22 cellular contexts compared by ENCODE assay signal in the genomic region with DNA sequence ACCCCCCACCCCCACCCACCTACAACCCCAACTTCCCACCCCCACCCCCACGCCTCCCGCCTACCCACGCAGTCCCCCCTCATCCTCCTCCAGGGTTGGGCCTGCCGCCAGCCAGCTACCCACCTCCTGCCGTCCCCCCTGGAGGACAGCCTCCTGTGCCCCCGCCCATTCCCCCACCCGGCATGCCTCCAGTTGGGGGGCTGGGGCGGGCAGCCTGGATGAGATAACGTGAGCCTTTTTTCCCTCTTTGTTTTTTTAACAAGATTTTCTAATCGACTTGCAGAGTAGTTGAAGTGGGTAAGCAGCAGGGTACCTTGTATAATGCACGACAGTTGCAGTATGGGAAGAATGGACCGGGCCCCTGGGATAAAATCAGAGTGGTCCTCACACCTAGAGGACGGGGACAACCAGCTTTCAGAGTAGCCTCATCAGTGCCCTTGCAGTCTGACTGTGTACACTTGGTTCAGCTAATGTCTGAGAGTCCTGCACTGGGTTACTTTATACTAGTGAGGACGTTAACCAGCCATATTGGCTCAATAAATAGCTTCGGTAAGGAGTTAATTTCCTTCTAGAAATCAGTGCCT. TPM values are rescaled to one million over a fixed set of nuclear protein-coding genes. Genes with fewer than 3 reads are reported as not detected.
DNase-seq lines count a peak whose midpoint lies in the region; ATAC-seq, FAIRE-seq and TF ChIP-seq lines count a peak whose summit lies in the region.
"Had no signal": no experiment of that assay in that cellular context is flagged by ENCODE, and none has a peak within 500 bp of the region (broad histone marks: within the 10 kb centered on the region; RNA-seq: fewer than 3 reads in every experiment).

No MANE protein-coding gene starts in this region.

- no peaks in the 10 kb centered on the region for H3K9me1 ChIP-seq in endothelial cell of umbilical vein (replicated peaks; ENCODE audit: control insufficient read depth, extremely low read depth, insufficient read depth, low read length)

- peak; percentile 33 for DNase-seq in activated CD8-positive, alpha-beta memory T cell treated with anti-CD3 and anti-CD28 coated beads for 24 hours
- no peak for DNase-seq in activated CD8-positive, alpha-beta memory T cell treated with anti-CD3 and anti-CD28 coated beads, Interleukin-2, amount 10 ng/mL, durations not matched to agents 7 days and 5 days
- DNase-seq in endothelial cell of umbilical vein (ENCODE audit: low read depth, low spot score) (no peak), NCI-H146 treated with DMSO at 0.1 percent for 48 hours (lab: John Stamatoyannopoulos, UW; ENCODE audit: unreplicated experiment) (no peak)
- DNase-seq in natural killer cell treated with Interleukin-12 subunit alpha and Interleukin-12 subunit beta and Interleukin-15 and Interleukin-18, amount 100 ng/mL, for 72 hours (ENCODE audit: low spot score): no peak
- DNase-seq: 8988T; activated CD4-positive, alpha-beta memory T cell treated with anti-CD3 and anti-CD28 coated beads for 36 hours; CD4-positive, CD25-positive, alpha-beta regulatory T cell; DMS79 treated with DMSO at 0.1 percent for 48 hours; NCI-H1436 treated with DMSO at 0.1 percent for 48 hours; trophoblast cell had no signal

- H3K4me1 ChIP-seq in HUES48 (ENCODE audit: control insufficient read depth, insufficient read depth, low read length): peaks cover 15% of the 10 kb centered on the region
- H3K4me1 ChIP-seq in endothelial cell of umbilical vein (ENCODE audit: control insufficient read depth, extremely low read depth, insufficient read depth, low read length): peaks cover 10% of the 10 kb centered on the region
- H3K4me1 ChIP-seq in stomach smooth muscle (ENCODE audit: control insufficient read depth, insufficient read depth, low read length): peaks cover 26% of the 10 kb centered on the region
- H3K4me1 ChIP-seq: HAP-1, parathyroid adenoma had no signal

- H3K9ac ChIP-seq in HUES48 (ENCODE audit: low read depth, low read length) (no peak overlapping the region), endothelial cell of umbilical vein (replicated peaks; ENCODE audit: extremely low read depth, insufficient read depth, low read length) (no peak overlapping the region), stomach smooth muscle (ENCODE audit: low read length in 2 of 2) (no peak overlapping the region)
- H3K9ac ChIP-seq: parathyroid adenoma had no signal

- H3K4me2 ChIP-seq in endothelial cell of umbilical vein (ENCODE audit: insufficient read depth, low read length): no peak overlapping the region

- H3K27ac ChIP-seq in HUES48 (ENCODE audit: low read depth, low read length) (peak overlapping the region; percentile 45), endothelial cell of umbilical vein (ENCODE audit: insufficient read depth, low read depth, low read length) (no peak overlapping the region), stomach smooth muscle (ENCODE audit: low read length) (peak overlapping the region; percentile 60)
- H3K27ac ChIP-seq: parathyroid adenoma, spleen, VCaP had no signal

- intact Hi-C loops in endothelial cell of umbilical vein (cut with micrococcal nuclease): no loop called here

- no peak overlapping the region for H3K4me3 ChIP-seq in HUES48 (ENCODE audit: low read depth, low read length)
- H3K4me3 ChIP-seq in endothelial cell of umbilical vein (replicated peaks in 1 of 3; ENCODE audit: insufficient read depth in 1 of 3, low read depth in 1 of 3, low read length in 3 of 3): no peak overlapping the region
- no peak overlapping the region for H3K4me3 ChIP-seq in stomach smooth muscle (ENCODE audit: low read length in 2 of 2)
- H3K4me3 ChIP-seq: HAP-1, left ventricle myocardium inferior, spleen had no signal

- H4K20me1 ChIP-seq in endothelial cell of umbilical vein (replicated peaks; ENCODE audit: control insufficient read depth, extremely low read depth, insufficient read depth, low read length): no peaks in the 10 kb centered on the region

- TF ChIP-seq CTCF in endothelial cell of umbilical vein (IDR thresholded peaks at IDR 0.05; ENCODE audit: extremely low read depth in 1 of 2, insufficient read depth in 1 of 2, low read depth in 1 of 2, low read length in 2 of 2): no peak

- H2AFZ ChIP-seq in endothelial cell of umbilical vein (ENCODE audit: low read depth, low read length): no peak overlapping the region
- H2AFZ ChIP-seq: parathyroid adenoma had no signal

- BruUV-seq in endothelial cell of umbilical vein (replicated peaks; lab: Mats Ljungman, UMichigan): TSS peak; percentile 96

- H3K36me3 ChIP-seq in HUES48 (ENCODE audit: control insufficient read depth, insufficient read depth, low read length) (peaks cover 63% of the 10 kb centered on the region), endothelial cell of umbilical vein (ENCODE audit: control insufficient read depth in 2 of 2, extremely low read depth in 1 of 2, insufficient read depth in 2 of 2, low read length in 2 of 2) (peaks cover 8 to 40% of the 10 kb centered on the region in 2 experiments), stomach smooth muscle (ENCODE audit: control insufficient read depth in 2 of 2, insufficient read depth in 2 of 2, low read length in 2 of 2) (peaks cover 46 to 51% of the 10 kb centered on the region in 2 donors)

- POLR2A ChIA-PET in endothelial cell of umbilical vein (lab: Charles Lee): no interaction called here

- H3K9me3 Mint-ChIP-seq in activated CD8-positive, alpha-beta memory T cell treated with anti-CD3 and anti-CD28 coated beads, Interleukin-2, amount 10 ng/mL, durations not matched to agents 7 days and 5 days (ENCODE audit: low read depth): no peaks in the 10 kb centered on the region
- no peaks in the 10 kb centered on the region for H3K9me3 Mint-ChIP-seq in natural killer cell treated with Interleukin-12 subunit alpha and Interleukin-12 subunit beta and Interleukin-15 and Interleukin-18, amount 100 ng/mL, for 72 hours
- H3K9me3 Mint-ChIP-seq: activated CD4-positive, alpha-beta memory T cell treated with anti-CD3 and anti-CD28 coated beads for 36 hours; activated T-helper 1 cell treated with anti-CD3 and anti-CD28 coated beads, Interleukin-12 subunit alpha, Interleukin-12 subunit beta, Interleukin-2, Interleukin-4 antibody, amounts not matched to agents 30 ng/mL and 10 ng/mL and 1 ng/mL, durations not matched to agents 14 hours and 24 hours and 36 hours; CD4-positive, CD25-positive, alpha-beta regulatory T cell had no signal

- H3K4me3 Mint-ChIP-seq in activated CD8-positive, alpha-beta memory T cell treated with anti-CD3 and anti-CD28 coated beads, Interleukin-2, amount 10 ng/mL, durations not matched to agents 7 days and 5 days: no peak overlapping the region
- H3K4me3 Mint-ChIP-seq in natural killer cell treated with Interleukin-12 subunit alpha and Interleukin-12 subunit beta and Interleukin-15 and Interleukin-18, amount 100 ng/mL, for 72 hours: no peak overlapping the region
- H3K4me3 Mint-ChIP-seq: activated CD4-positive, alpha-beta memory T cell treated with anti-CD3 and anti-CD28 coated beads for 36 hours; activated T-helper 1 cell treated with anti-CD3 and anti-CD28 coated beads, Interleukin-12 subunit alpha, Interleukin-12 subunit beta, Interleukin-2, Interleukin-4 antibody, amounts not matched to agents 30 ng/mL and 10 ng/mL and 1 ng/mL, durations not matched to agents 14 hours and 24 hours and 36 hours; CD4-positive, CD25-positive, alpha-beta regulatory T cell had no signal

- ATAC-seq in activated CD8-positive, alpha-beta memory T cell treated with anti-CD3 and anti-CD28 coated beads, Interleukin-2, amount 10 ng/mL, durations not matched to agents 7 days and 5 days: no peak
- no peak for ATAC-seq in natural killer cell treated with Interleukin-12 subunit alpha and Interleukin-12 subunit beta and Interleukin-15 and Interleukin-18, amount 100 ng/mL, for 72 hours
- no peak for ATAC-seq in HG02973 (IDR thresholded peaks at IDR 0.05; ENCODE audit: unreplicated experiment)

- H3K27ac Mint-ChIP-seq in activated CD8-positive, alpha-beta memory T cell treated with anti-CD3 and anti-CD28 coated beads, Interleukin-2, amount 10 ng/mL, durations not matched to agents 7 days and 5 days: no peak overlapping the region
- H3K27ac Mint-ChIP-seq in natural killer cell treated with Interleukin-12 subunit alpha and Interleukin-12 subunit beta and Interleukin-15 and Interleukin-18, amount 100 ng/mL, for 72 hours: no peak overlapping the region
- H3K27ac Mint-ChIP-seq: activated CD4-positive, alpha-beta memory T cell treated with anti-CD3 and anti-CD28 coated beads for 36 hours; activated T-helper 1 cell treated with anti-CD3 and anti-CD28 coated beads, Interleukin-12 subunit alpha, Interleukin-12 subunit beta, Interleukin-2, Interleukin-4 antibody, amounts not matched to agents 30 ng/mL and 10 ng/mL and 1 ng/mL, durations not matched to agents 14 hours and 24 hours and 36 hours; CD4-positive, CD25-positive, alpha-beta regulatory T cell had no signal

- CTCF ChIA-PET in activated CD8-positive, alpha-beta memory T cell treated with anti-CD3 and anti-CD28 coated beads, Interleukin-2, amount 10 ng/mL, durations not matched to agents 7 days and 5 days (lab: Charles Lee): no interaction called here
- CTCF ChIA-PET in endothelial cell of umbilical vein (lab: Charles Lee): interaction anchor here (1.2 to 1.7 kb wide), 2 partner anchors 93 to 117 kb away, joined by 3 to 4 read pairs; partner anchors contain the start of gene CCDC85C

- no peaks in the 10 kb centered on the region for H3K27me3 ChIP-seq in HUES48 (ENCODE audit: control insufficient read depth, insufficient read depth, low read length)
- no peaks in the 10 kb centered on the region for H3K27me3 ChIP-seq in endothelial cell of umbilical vein (ENCODE audit: control insufficient read depth in 2 of 2, insufficient read depth in 2 of 2, low read length in 2 of 2)
- no peaks in the 10 kb centered on the region for H3K27me3 ChIP-seq in stomach smooth muscle (ENCODE audit: control insufficient read depth in 1 of 2, insufficient read depth in 2 of 2, low read length in 2 of 2)
- H3K27me3 ChIP-seq: spleen had no signal

- H3K9me3 ChIP-seq in HUES48 (ENCODE audit: control insufficient read depth, insufficient read depth, low read length) (no peaks in the 10 kb centered on the region), endothelial cell of umbilical vein (replicated peaks; ENCODE audit: control insufficient read depth, insufficient read depth, low read length) (no peaks in the 10 kb centered on the region), stomach smooth muscle (ENCODE audit: control insufficient read depth in 2 of 2, low read length in 2 of 2) (no peaks in the 10 kb centered on the region)
- H3K9me3 ChIP-seq: HAP-1, left ventricle myocardium inferior, spleen had no signal

- TF ChIP-seq POLR2A in endothelial cell of umbilical vein (IDR thresholded peaks at IDR 0.05; ENCODE audit: low read depth, low read length): no peak

- peaks cover 20% of the 10 kb centered on the region for H3K36me3 Mint-ChIP-seq in activated CD8-positive, alpha-beta memory T cell treated with anti-CD3 and anti-CD28 coated beads, Interleukin-2, amount 10 ng/mL, durations not matched to agents 7 days and 5 days
- peaks cover 5% of the 10 kb centered on the region for H3K36me3 Mint-ChIP-seq in natural killer cell treated with Interleukin-12 subunit alpha and Interleukin-12 subunit beta and Interleukin-15 and Interleukin-18, amount 100 ng/mL, for 72 hours

- dilution Hi-C loops in endothelial cell of umbilical vein (cut with MboI; ENCODE audit: extremely low pct_ligation_motif_present, low sequenced_read_pairs): no loop called here

- H3K4me1 Mint-ChIP-seq in activated CD8-positive, alpha-beta memory T cell treated with anti-CD3 and anti-CD28 coated beads, Interleukin-2, amount 10 ng/mL, durations not matched to agents 7 days and 5 days: no peaks in the 10 kb centered on the region
- H3K4me1 Mint-ChIP-seq in natural killer cell treated with Interleukin-12 subunit alpha and Interleukin-12 subunit beta and Interleukin-15 and Interleukin-18, amount 100 ng/mL, for 72 hours (ENCODE audit: low read depth in 2 of 2): peaks cover 0 to 3% of the 10 kb centered on the region in 2 donors

- H3K27me3 Mint-ChIP-seq in activated CD8-positive, alpha-beta memory T cell treated with anti-CD3 and anti-CD28 coated beads, Interleukin-2, amount 10 ng/mL, durations not matched to agents 7 days and 5 days: no peaks in the 10 kb centered on the region
- H3K27me3 Mint-ChIP-seq in natural killer cell treated with Interleukin-12 subunit alpha and Interleukin-12 subunit beta and Interleukin-15 and Interleukin-18, amount 100 ng/mL, for 72 hours: no peaks in the 10 kb centered on the region
- H3K27me3 Mint-ChIP-seq: activated CD4-positive, alpha-beta memory T cell treated with anti-CD3 and anti-CD28 coated beads for 36 hours; CD4-positive, CD25-positive, alpha-beta regulatory T cell had no signal

- no peak for FAIRE-seq in endothelial cell of umbilical vein (lab: Jason Lieb, UNC)
- FAIRE-seq: endometrium, GM19239 had no signal

- no peaks in the 10 kb centered on the region for H3K79me2 ChIP-seq in endothelial cell of umbilical vein (ENCODE audit: control insufficient read depth, insufficient read depth, low read length)
- H3K79me2 ChIP-seq: parathyroid adenoma had no signal

RNA-seq across cellular contexts. Expression of gene CCNK, which starts 29.4 kb away (rescaled TPM):
- 10 to 100 TPM; 82.9 to 84.3 TPM for total RNA-seq in activated CD8-positive, alpha-beta memory T cell treated with anti-CD3 and anti-CD28 coated beads, Interleukin-2, amount 10 ng/mL, durations not matched to agents 7 days and 5 days
- 59.3 and 59.6 TPM in 2 replicates for total RNA-seq in endothelial cell of umbilical vein
- polyA plus RNA-seq in endothelial cell of umbilical vein: 5.8 and 11.9 TPM in 2 replicates
- polyA plus RNA-seq in endothelial cell of umbilical vein (2011; cell fraction: cytosol; rRNA removed): 16.6 and 18.5 TPM in 2 replicates
- polyA plus RNA-seq in endothelial cell of umbilical vein (2011; cell fraction: nucleus; rRNA removed): 32.5 and 33.8 TPM in 2 replicates
- polyA plus RNA-seq in endothelial cell of umbilical vein (2012): 45.7 and 63.8 TPM in 2 replicates
- polyA minus RNA-seq in endothelial cell of umbilical vein: 14.2 and 23.9 TPM in 2 replicates
- 15.0 TPM for polyA minus RNA-seq in endothelial cell of umbilical vein (2011; cell fraction: cytosol; rRNA and poly(A)+ RNA removed)
- polyA minus RNA-seq in endothelial cell of umbilical vein (2011; cell fraction: nucleus; rRNA and poly(A)+ RNA removed): 34.0 and 45.9 TPM in 2 replicates
- 100 to 1,000 TPM in 1 of 2 donors, 10 to 100 TPM in 1; 78.6 to 105 TPM for total RNA-seq in natural killer cell treated with Interleukin-12 subunit alpha and Interleukin-12 subunit beta and Interleukin-15 and Interleukin-18, amount 100 ng/mL, for 72 hours

RNA-seq across cellular contexts. Expression of gene SETD3, which starts 30.0 kb away (rescaled TPM):
- 10 to 100 TPM; 53.9 to 61.4 TPM for total RNA-seq in activated CD8-positive, alpha-beta memory T cell treated with anti-CD3 and anti-CD28 coated beads, Interleukin-2, amount 10 ng/mL, durations not matched to agents 7 days and 5 days
- total RNA-seq in endothelial cell of umbilical vein: 51.9 and 53.1 TPM in 2 replicates
- polyA plus RNA-seq in endothelial cell of umbilical vein: 18.1 and 18.7 TPM in 2 replicates
- polyA plus RNA-seq in endothelial cell of umbilical vein (2011; cell fraction: cytosol; rRNA removed): 23.4 and 23.7 TPM in 2 replicates
- polyA plus RNA-seq in endothelial cell of umbilical vein (2011; cell fraction: nucleus; rRNA removed): 23.3 and 29.3 TPM in 2 replicates
- 38.7 and 46.1 TPM in 2 replicates for polyA plus RNA-seq in endothelial cell of umbilical vein (2012)
- 35.6 and 39.3 TPM in 2 replicates for polyA minus RNA-seq in endothelial cell of umbilical vein
- 52.2 TPM for polyA minus RNA-seq in endothelial cell of umbilical vein (2011; cell fraction: cytosol; rRNA and poly(A)+ RNA removed)
- polyA minus RNA-seq in endothelial cell of umbilical vein (2011; cell fraction: nucleus; rRNA and poly(A)+ RNA removed): 30.9 and 39.5 TPM in 2 replicates
- total RNA-seq in natural killer cell treated with Interleukin-12 subunit alpha and Interleukin-12 subunit beta and Interleukin-15 and Interleukin-18, amount 100 ng/mL, for 72 hours: 10 to 100 TPM; 80.6 to 96.7 TPM
